In genomic region chr7:66617295-66617694, GRCh38 we compare ENCODE assay signal across 14 cellular contexts.
"Had no signal": no experiment of that assay in that cellular context is flagged by ENCODE, and none has a peak within 500 bp of the region (broad histone marks: within the 10 kb centered on the region; RNA-seq: fewer than 3 reads in every experiment).

No MANE protein-coding gene starts in this region.

- DNase-seq: activated CD4-positive, alpha-beta T cell treated with anti-CD3 and anti-CD28 coated beads, Interleukin-2, amount 50 U/mL, for 1 hour; activated CD4-positive, CD25-positive, alpha-beta regulatory T cell; activated naive CD4-positive, alpha-beta T cell treated with anti-CD3 and anti-CD28 coated beads, Interleukin-2, amount 50 U/mL, for 16 hours; adrenal gland; central memory CD4-positive, alpha-beta T cell; cortex of kidney; effector CD8-positive, alpha-beta T cell; glutamatergic neuron; mammary epithelial cell; psoas muscle; stimulated activated CD4-positive, alpha-beta T cell treated with anti-CD3 and anti-CD28 coated beads, Interleukin-4, amount 100 ng/mL, for 1 hour; stimulated activated naive CD8-positive, alpha-beta T cell treated with anti-CD3 and anti-CD28 coated beads, Interleukin-15, amount 100 ng/mL, for 72 hours; T-helper 17 cell had no signal

- H3K27me3 ChIP-seq: adrenal gland had no signal

- H3K9me3 ChIP-seq: adrenal gland, psoas muscle had no signal

- H3K4me1 ChIP-seq: adrenal gland, psoas muscle had no signal

- H3K4me3 ChIP-seq: adrenal gland, psoas muscle had no signal

- ATAC-seq: psoas muscle; stimulated activated naive CD8-positive, alpha-beta T cell treated with anti-CD3 and anti-CD28 coated beads, Interleukin-15, amount 100 ng/mL, for 72 hours; T-helper 17 cell had no signal

- H3K27ac ChIP-seq: adrenal gland, psoas muscle had no signal

- FAIRE-seq: TTC549 had no signal

- H3K36me3 ChIP-seq: adrenal gland had no signal
